28 cellular contexts compared by ENCODE assay signal in the genomic region with DNA sequence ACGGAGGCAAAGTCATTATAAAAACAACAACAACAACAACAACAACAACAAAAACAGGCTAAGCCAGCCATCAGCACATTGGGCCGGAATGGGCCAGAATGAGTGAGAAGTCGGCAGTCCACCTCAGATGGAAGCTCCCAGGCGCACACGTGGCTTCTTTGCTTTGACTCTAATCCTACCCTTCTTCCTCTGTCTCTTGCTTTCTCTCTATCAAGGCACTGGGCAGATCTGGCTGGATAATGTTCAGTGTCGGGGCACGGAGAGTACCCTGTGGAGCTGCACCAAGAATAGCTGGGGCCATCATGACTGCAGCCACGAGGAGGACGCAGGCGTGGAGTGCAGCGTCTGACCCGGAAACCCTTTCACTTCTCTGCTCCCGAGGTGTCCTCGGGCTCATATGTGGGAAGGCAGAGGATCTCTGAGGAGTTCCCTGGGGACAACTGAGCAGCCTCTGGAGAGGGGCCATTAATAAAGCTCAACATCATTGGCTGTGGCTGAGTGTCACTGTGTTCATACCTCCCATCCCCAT. TPM values are rescaled to one million over a fixed set of nuclear protein-coding genes. Genes with fewer than 3 reads are reported as not detected.
"Had no signal": no experiment of that assay in that cellular context is flagged by ENCODE, and none has a peak within 500 bp of the region (broad histone marks: within the 10 kb centered on the region; RNA-seq: fewer than 3 reads in every experiment).

No MANE protein-coding gene starts in this region.

- H3K27ac Mint-ChIP-seq: dendritic cell treated with granulocyte-macrophage colony-stimulating factor and Interleukin-4, amounts not matched to agents 40 ng/mL and 50 ng/mL, for 4 days; endodermal cell; naive thymus-derived CD4-positive, alpha-beta T cell; progenitor cell of endocrine pancreas; stimulated activated memory B cell treated with anti-CD40 and anti-IgM and Interleukin-4, amounts not matched to agents 10 μg/mL and 1 μg/mL and 100 μg/mL, for 72 hours had no signal

- H3K27me3 Mint-ChIP-seq: stimulated activated memory B cell treated with anti-CD40 and anti-IgM and Interleukin-4, amounts not matched to agents 10 μg/mL and 1 μg/mL and 100 μg/mL, for 72 hours had no signal

- H3K36me3 Mint-ChIP-seq: stimulated activated memory B cell treated with anti-CD40 and anti-IgM and Interleukin-4, amounts not matched to agents 10 μg/mL and 1 μg/mL and 100 μg/mL, for 72 hours had no signal

- DNase-seq: cerebellar nuclear complex; effector CD8-positive, alpha-beta T cell; endodermal cell; foreskin fibroblast; gastrocnemius medialis; mesenchymal stem cell; midbrain; naive thymus-derived CD4-positive, alpha-beta T cell; occipital lobe; pancreas; stimulated activated CD4-positive, alpha-beta T cell treated with anti-CD3 and anti-CD28 coated beads, Interleukin-12 subunit alpha, Interleukin-12 subunit beta, amount 100 ng/mL, for 4 hours; stimulated activated CD4-positive, alpha-beta T cell treated with anti-CD3 and anti-CD28 coated beads, Interleukin-1b, Interleukin-23, amount 100 ng/mL, for 48 hours; stimulated activated CD4-positive, alpha-beta T cell treated with anti-CD3 and anti-CD28 coated beads, Interleukin-4, amount 100 ng/mL, for 1 hour; stimulated activated naive CD8-positive, alpha-beta T cell treated with anti-CD3 and anti-CD28 coated beads, Interleukin-15, Interleukin-2, amounts not matched to agents 100 U/mL and 50 U/mL, for 24 hours; upper lobe of right lung had no signal

- H3K27me3 ChIP-seq: gastrocnemius medialis, pancreas, right atrium auricular region, tibial nerve, upper lobe of right lung had no signal

- H3K4me1 ChIP-seq: gastrocnemius medialis, pancreas, right atrium auricular region, tibial nerve, upper lobe of right lung had no signal

- H3K27ac ChIP-seq: epithelial cell of prostate, gastrocnemius medialis, pancreas, right atrium auricular region, thoracic aorta, tibial nerve, upper lobe of right lung had no signal

- H3K9me3 Mint-ChIP-seq: dendritic cell treated with granulocyte-macrophage colony-stimulating factor and Interleukin-4, amounts not matched to agents 40 ng/mL and 50 ng/mL, for 4 days; stimulated activated memory B cell treated with anti-CD40 and anti-IgM and Interleukin-4, amounts not matched to agents 10 μg/mL and 1 μg/mL and 100 μg/mL, for 72 hours had no signal

- H3K36me3 ChIP-seq: gastrocnemius medialis, pancreas, right atrium auricular region, thoracic aorta, tibial nerve, upper lobe of right lung had no signal

- H3K4me3 ChIP-seq: gastrocnemius medialis, pancreas, right atrium auricular region, smooth muscle cell, thoracic aorta, tibial nerve, upper lobe of right lung had no signal

- H3K4me1 Mint-ChIP-seq: endodermal cell; stimulated activated memory B cell treated with anti-CD40 and anti-IgM and Interleukin-4, amounts not matched to agents 10 μg/mL and 1 μg/mL and 100 μg/mL, for 72 hours had no signal

- H3K4me2 ChIP-seq: smooth muscle cell had no signal

- H3K9me3 ChIP-seq: gastrocnemius medialis, pancreas, right atrium auricular region, thoracic aorta, tibial nerve, upper lobe of right lung had no signal

- ATAC-seq: gastrocnemius medialis; naive thymus-derived CD4-positive, alpha-beta T cell; pancreas; sciatic nerve; stimulated activated memory B cell treated with anti-CD40 and anti-IgM and Interleukin-4, amounts not matched to agents 10 μg/mL and 1 μg/mL and 100 μg/mL, for 72 hours; stimulated activated naive CD8-positive, alpha-beta T cell treated with anti-CD3 and anti-CD28 coated beads, Interleukin-15, Interleukin-2, amounts not matched to agents 100 U/mL and 50 U/mL, for 24 hours; upper lobe of right lung had no signal

- FAIRE-seq: keratinocyte, pancreas had no signal

- H3K4me3 Mint-ChIP-seq: dendritic cell treated with granulocyte-macrophage colony-stimulating factor and Interleukin-4, amounts not matched to agents 40 ng/mL and 50 ng/mL, for 4 days; endodermal cell; naive thymus-derived CD4-positive, alpha-beta T cell; stimulated activated memory B cell treated with anti-CD40 and anti-IgM and Interleukin-4, amounts not matched to agents 10 μg/mL and 1 μg/mL and 100 μg/mL, for 72 hours had no signal

RNA-seq across cellular contexts. Expression of a gene that starts 52.2 kb away (rescaled TPM):
- total RNA-seq: endodermal cell, glomerular endothelial cell, lung microvascular endothelial cell, progenitor cell of endocrine pancreas, smooth muscle cell had no signal
- polyA plus RNA-seq: naive thymus-derived CD4-positive, alpha-beta T cell; neural cell; smooth muscle cell had no signal
